Comparison of ENCODE assay signal across 17 cellular contexts in the genomic region with DNA sequence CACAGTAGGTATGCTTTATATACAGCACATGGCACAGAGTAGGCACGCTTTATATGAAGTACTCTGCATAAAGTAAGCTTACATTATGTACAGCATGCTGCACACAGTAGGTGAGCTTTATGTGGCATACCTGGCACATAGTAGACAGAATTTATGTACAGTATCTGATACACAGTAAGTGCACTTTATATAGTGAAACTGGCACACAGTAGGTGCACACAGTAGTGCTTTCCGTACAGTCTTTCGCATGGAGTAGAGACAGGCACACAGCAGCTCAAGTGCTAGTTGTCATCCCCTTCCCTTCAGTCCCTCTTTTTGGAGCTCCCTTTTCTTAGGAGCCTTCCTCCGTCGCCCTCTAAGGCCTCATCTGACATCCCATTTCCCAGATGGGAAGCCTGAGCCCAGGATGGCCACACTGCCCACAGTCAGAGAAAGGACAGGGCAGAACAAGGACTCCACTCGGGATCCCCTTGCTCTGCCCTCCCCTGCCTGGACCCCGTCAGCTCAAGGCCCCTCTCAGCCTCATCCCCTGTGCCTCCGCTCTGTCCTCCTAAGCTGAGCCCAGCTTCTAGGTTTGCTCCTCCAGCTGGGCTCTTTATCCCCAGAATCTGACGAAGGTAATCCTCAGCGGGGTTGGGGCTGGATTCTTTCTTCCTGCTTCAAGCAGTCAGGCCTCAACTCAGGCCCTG. TPM values are rescaled to one million over a fixed set of nuclear protein-coding genes. Genes with fewer than 3 reads are reported as not detected.
A peak's percentile ranks its signal among the peaks of the same experiment; 100 is the strongest.
DNase-seq lines count a peak whose midpoint lies in the region; ATAC-seq and TF ChIP-seq lines count a peak whose summit lies in the region.
"Had no signal": no experiment of that assay in that cellular context is flagged by ENCODE, and none has a peak within 500 bp of the region (broad histone marks: within the 10 kb centered on the region; RNA-seq: fewer than 3 reads in every experiment).

No MANE protein-coding gene starts in this region.

- H3K36me3 ChIP-seq in SK-N-SH (replicated peaks in 1 of 2; ENCODE audit: control insufficient read depth in 1 of 2, insufficient read depth in 2 of 2, low read length in 1 of 2) (no peaks in the 10 kb centered on the region), adipocyte (ENCODE audit: control insufficient read depth, insufficient read depth, low read length, severe bottlenecking) (no peaks in the 10 kb centered on the region), mucosa of rectum (ENCODE audit: control insufficient read depth in 2 of 2, insufficient read depth in 2 of 2, low read length in 2 of 2) (no peaks in the 10 kb centered on the region), suprapubic skin (no peaks in the 10 kb centered on the region), smooth muscle cell (ENCODE audit: low read depth) (no peaks in the 10 kb centered on the region)

- H3K4me3 ChIP-seq in SK-N-SH (ENCODE audit: low read depth in 2 of 2, low read length in 1 of 2) (no peak overlapping the region), adipocyte (ENCODE audit: low read length) (no peak overlapping the region), mucosa of rectum (ENCODE audit: low read length in 2 of 2) (peak overlapping the region in 1 of 2 donors; percentile 48), suprapubic skin (peak overlapping the region; percentile 32), smooth muscle cell (no peak overlapping the region)

- TF ChIP-seq EP300 in SK-N-SH (IDR thresholded peaks at IDR 0.05; ENCODE audit: borderline replicate concordance in 1 of 2, low read depth in 1 of 2, low read length in 1 of 2): no peak
- TF ChIP-seq EP300 in suprapubic skin (IDR thresholded peaks at IDR 0.05): no peak

- H3K27me3 ChIP-seq in SK-N-SH (ENCODE audit: insufficient read depth): no peaks in the 10 kb centered on the region
- peaks cover 4% of the 10 kb centered on the region for H3K27me3 ChIP-seq in adipocyte (replicated peaks; ENCODE audit: control insufficient read depth, insufficient read depth, low read length)
- no peaks in the 10 kb centered on the region for H3K27me3 ChIP-seq in mucosa of rectum (ENCODE audit: control insufficient read depth in 2 of 2, insufficient read depth in 2 of 2, low read length in 2 of 2)
- H3K27me3 ChIP-seq in suprapubic skin: no peaks in the 10 kb centered on the region
- H3K27me3 ChIP-seq in smooth muscle cell (ENCODE audit: low read depth): no peaks in the 10 kb centered on the region

- no peaks in the 10 kb centered on the region for H3F3A ChIP-seq in SK-N-SH (replicated peaks; ENCODE audit: insufficient read depth)
- H3F3A ChIP-seq in smooth muscle cell (ENCODE audit: low read depth): no peaks in the 10 kb centered on the region

- no peak for TF ChIP-seq POLR2A in suprapubic skin (IDR thresholded peaks at IDR 0.05)

- H3K4me2 ChIP-seq in SK-N-SH: no peak overlapping the region
- H3K4me2 ChIP-seq in smooth muscle cell: no peak overlapping the region

- H3K27ac ChIP-seq in SK-N-SH (ENCODE audit: low read depth in 2 of 2, low read length in 1 of 2) (no peak overlapping the region), mucosa of rectum (ENCODE audit: low read depth in 2 of 2, low read length in 2 of 2) (peak overlapping the region; percentile 96), suprapubic skin (peak overlapping the region; percentile 1), smooth muscle cell (ENCODE audit: low read depth) (no peak overlapping the region)

- no peaks in the 10 kb centered on the region for H3K79me2 ChIP-seq in SK-N-SH (ENCODE audit: insufficient read depth)
- no peaks in the 10 kb centered on the region for H3K79me2 ChIP-seq in smooth muscle cell (ENCODE audit: low read depth)

- H3K9me3 ChIP-seq in SK-N-SH: no peaks in the 10 kb centered on the region
- no peaks in the 10 kb centered on the region for H3K9me3 ChIP-seq in adipocyte (ENCODE audit: control insufficient read depth, low read length)
- H3K9me3 ChIP-seq in mucosa of rectum (ENCODE audit: control insufficient read depth in 2 of 2, low read length in 2 of 2): no peaks in the 10 kb centered on the region
- no peaks in the 10 kb centered on the region for H3K9me3 ChIP-seq in suprapubic skin
- peaks cover 4% of the 10 kb centered on the region for H3K9me3 ChIP-seq in smooth muscle cell (replicated peaks; ENCODE audit: low read depth)

- 22% methylated on average over 10 of the region's 10 CpGs for WGBS in SK-N-SH (ENCODE audit: low lambda C conversion rate)
- 40% methylated on average over 10 of the region's 10 CpGs for WGBS in suprapubic skin
- 58% methylated on average over 10 of the region's 10 CpGs for WGBS in smooth muscle cell (ENCODE audit: low lambda C conversion rate)

- no peak for TF ChIP-seq RAD21 in SK-N-SH (IDR thresholded peaks at IDR 0.05; ENCODE audit: low read length)

- DNase-seq in SK-N-SH: no peak
- DNase-seq in adipocyte (ENCODE audit: low read depth): no peak
- DNase-seq in suprapubic skin (ENCODE audit: low spot score in 2 of 2): no peak
- no peak for DNase-seq in smooth muscle cell (lab: John Stamatoyannopoulos, UW; ENCODE audit: unreplicated experiment)
- no peak for DNase-seq in NCI-H146 treated with DMSO at 0.1 percent for 48 hours (lab: John Stamatoyannopoulos, UW; ENCODE audit: unreplicated experiment)
- DNase-seq: 8988T, NCI-H1105 had no signal

- TF ChIP-seq CTCF in SK-N-SH (IDR thresholded peaks at IDR 0.05) (no peak), suprapubic skin (IDR thresholded peaks at IDR 0.05) (no peak), smooth muscle cell (IDR thresholded peaks at IDR 0.05; ENCODE audit: borderline replicate concordance, insufficient read depth, poor library complexity, severe bottlenecking) (no peak)

- POLR2A ChIA-PET in SK-N-SH (lab: Yijun Ruan, JAX): no interaction called here

- no peak overlapping the region for H2AFZ ChIP-seq in SK-N-SH (ENCODE audit: low read depth)
- no peak overlapping the region for H2AFZ ChIP-seq in smooth muscle cell (ENCODE audit: low read depth)

- no peak overlapping the region for H3K9ac ChIP-seq in SK-N-SH
- H3K9ac ChIP-seq in adipocyte (ENCODE audit: low read length): peak overlapping the region; percentile 63
- peak overlapping the region; percentile 61 to 73 for H3K9ac ChIP-seq in mucosa of rectum (ENCODE audit: low read depth in 1 of 2, low read length in 2 of 2)
- no peak overlapping the region for H3K9ac ChIP-seq in smooth muscle cell (ENCODE audit: low read depth)

- H3K4me1 ChIP-seq in SK-N-SH (ENCODE audit: control insufficient read depth in 1 of 2, insufficient read depth in 2 of 2, low read depth in 1 of 2, low read length in 1 of 2): no peaks in the 10 kb centered on the region
- peaks cover 22% of the 10 kb centered on the region for H3K4me1 ChIP-seq in adipocyte (ENCODE audit: control insufficient read depth, insufficient read depth, low read length)
- H3K4me1 ChIP-seq in mucosa of rectum (ENCODE audit: control insufficient read depth in 2 of 2, insufficient read depth in 2 of 2, low read length in 2 of 2): peaks cover 20 to 24% of the 10 kb centered on the region in 2 donors
- H3K4me1 ChIP-seq in suprapubic skin: peaks cover 32% of the 10 kb centered on the region
- no peaks in the 10 kb centered on the region for H3K4me1 ChIP-seq in smooth muscle cell (ENCODE audit: low read depth)

- ATAC-seq in SK-N-SH treated with all-trans-retinoic acid at 6 μM for 48 hours: peak; percentile 51
- ATAC-seq in HG03442 (IDR thresholded peaks at IDR 0.05; ENCODE audit: unreplicated experiment): no peak

- H4K20me1 ChIP-seq in SK-N-SH (ENCODE audit: insufficient read depth) (no peaks in the 10 kb centered on the region), smooth muscle cell (ENCODE audit: low read depth) (no peaks in the 10 kb centered on the region)

- H3K9me2 ChIP-seq in SK-N-SH: no peaks in the 10 kb centered on the region

- CTCF ChIA-PET in SK-N-SH (lab: Yijun Ruan, JAX): no interaction called here

TF ChIP-seq in SK-N-SH treated with all-trans-retinoic acid at 6 μM for 48 hours, 23 proteins besides CTCF, POLR2A, EP300 and RAD21 (continues in another document):
- TF ChIP-seq GLIS3 (CRISPR knock-in tag; IDR thresholded peaks at IDR 0.05) (no peak), BACH2 (CRISPR knock-in tag; IDR thresholded peaks at IDR 0.05; ENCODE audit: borderline replicate concordance) (no peak)

TF ChIP-seq in SK-N-SH, 30 proteins besides CTCF, POLR2A, EP300 and RAD21 (continues in another document):
- TF ChIP-seq GABPA (IDR thresholded peaks at IDR 0.05; ENCODE audit: low read depth): no peak
- TF ChIP-seq RXRA (IDR thresholded peaks at IDR 0.05; ENCODE audit: borderline replicate concordance, low read depth): no peak

RNA-seq across cellular contexts. Expression of a gene that starts 0.9 kb away (rescaled TPM):
- polyA plus RNA-seq in SK-N-SH (2012; rRNA removed) (0.03 TPM in 1 of 2 replicates, not detected in the other), smooth muscle cell (not detected in 2 replicates)
- 0.01 TPM in 1 of 2 replicates, not detected in the other for polyA plus RNA-seq in SK-N-SH (2012; cell fraction: cytosol; rRNA removed)
- 0.14 and 0.26 TPM in 2 replicates for polyA plus RNA-seq in SK-N-SH (2012; cell fraction: nucleus; rRNA removed)
- total RNA-seq in suprapubic skin (100 to 1,000 TPM in 1 of 4 donors, 10 to 100 TPM in 3; 63.3 to 233 (median 84.3) TPM), smooth muscle cell (not detected in 2 replicates)
- total RNA-seq: activated CD8-positive, alpha-beta T cell treated with anti-CD3 and anti-CD28 coated beads for 36 hours; activated T-helper 1 cell treated with anti-CD3 and anti-CD28 coated beads, Interleukin-12 subunit alpha, Interleukin-12 subunit beta, Interleukin-2, Interleukin-4 antibody, amounts not matched to agents 30 ng/mL and 10 ng/mL and 1 ng/mL, durations not matched to agents 14 hours and 24 hours and 36 hours; neural crest cell; RPMI7951 had no signal

RNA-seq across cellular contexts. Expression of a gene that starts 31.3 kb away (rescaled TPM):
- polyA plus RNA-seq in SK-N-SH (2012; rRNA removed) (0.03 and 0.08 TPM in 2 replicates), smooth muscle cell (not detected in 2 replicates)
- 0.01 and 0.03 TPM in 2 replicates for polyA plus RNA-seq in SK-N-SH (2012; cell fraction: cytosol; rRNA removed)
- polyA plus RNA-seq in SK-N-SH (2012; cell fraction: nucleus; rRNA removed): 0.17 and 0.20 TPM in 2 replicates
- total RNA-seq in suprapubic skin (10 to 100 TPM in 3 of 4 donors, 1 to 10 TPM in 1; 9.5 to 14.4 (median 12.2) TPM), smooth muscle cell (not detected in 2 replicates)
- total RNA-seq: activated T-helper 1 cell treated with anti-CD3 and anti-CD28 coated beads, Interleukin-12 subunit alpha, Interleukin-12 subunit beta, Interleukin-2, Interleukin-4 antibody, amounts not matched to agents 30 ng/mL and 10 ng/mL and 1 ng/mL, durations not matched to agents 14 hours and 24 hours and 36 hours; neural crest cell; RPMI7951 had no signal

RNA-seq across cellular contexts. Expression of a gene that starts 55.8 kb away (rescaled TPM):
- polyA plus RNA-seq in SK-N-SH (2012; rRNA removed) (not detected in 2 replicates), smooth muscle cell (not detected in 2 replicates)
- not detected in 2 replicates for polyA plus RNA-seq in SK-N-SH (2012; cell fraction: cytosol; rRNA removed)
- polyA plus RNA-seq in SK-N-SH (2012; cell fraction: nucleus; rRNA removed): not detected in 2 replicates
- total RNA-seq in suprapubic skin (not detected), smooth muscle cell (not detected in 2 replicates)
- total RNA-seq: activated CD8-positive, alpha-beta T cell treated with anti-CD3 and anti-CD28 coated beads for 36 hours; activated T-helper 1 cell treated with anti-CD3 and anti-CD28 coated beads, Interleukin-12 subunit alpha, Interleukin-12 subunit beta, Interleukin-2, Interleukin-4 antibody, amounts not matched to agents 30 ng/mL and 10 ng/mL and 1 ng/mL, durations not matched to agents 14 hours and 24 hours and 36 hours; liver; neural crest cell; RPMI7951 had no signal
- polyA plus RNA-seq: adipose tissue, liver, thymus had no signal

RNA-seq across cellular contexts. Expression of a gene that starts 57.0 kb away (rescaled TPM):
- polyA plus RNA-seq in SK-N-SH (2012; rRNA removed): not detected in 2 replicates
- not detected in 2 replicates for polyA plus RNA-seq in SK-N-SH (2012; cell fraction: cytosol; rRNA removed)
- polyA plus RNA-seq in SK-N-SH (2012; cell fraction: nucleus; rRNA removed): not detected in 2 replicates
- 10 to 100 TPM; 14.5 to 18.7 (median 14.9) TPM for total RNA-seq in suprapubic skin
- total RNA-seq in smooth muscle cell: not detected in 2 replicates
- polyA plus RNA-seq in smooth muscle cell: not detected in 2 replicates
- total RNA-seq: activated CD8-positive, alpha-beta T cell treated with anti-CD3 and anti-CD28 coated beads for 36 hours; activated T-helper 1 cell treated with anti-CD3 and anti-CD28 coated beads, Interleukin-12 subunit alpha, Interleukin-12 subunit beta, Interleukin-2, Interleukin-4 antibody, amounts not matched to agents 30 ng/mL and 10 ng/mL and 1 ng/mL, durations not matched to agents 14 hours and 24 hours and 36 hours; liver; neural crest cell; RPMI7951 had no signal
- polyA plus RNA-seq: adipose tissue, liver had no signal

Comparison
In these comparisons a context has a peak if more than half of its experiments do, and no peak if none do; other contexts are left out.
1. H3K27ac ChIP-seq: peak in mucosa of rectum (2 of 2) and suprapubic skin (single experiment); none in SK-N-SH (0 of 2) and smooth muscle cell (single experiment).
2. H3K9ac ChIP-seq: peak in adipocyte (single experiment) and mucosa of rectum (2 of 2); none in SK-N-SH (single experiment) and smooth muscle cell (single experiment).
3. RNA of a gene that starts 0.9 kb away (total RNA-seq): 63.3 to 233 TPM in suprapubic skin; not detected in smooth muscle cell; every median in the first group is over 10 times any median in the second.
4. RNA of a gene that starts 31.3 kb away (total RNA-seq): 9.5 to 14.4 TPM in suprapubic skin; not detected in smooth muscle cell; every median in the first group is over 10 times any median in the second.